ENCODE assay signal across 8 cellular contexts in genomic region chr2:73927344-73927743, GRCh38. TPM values are rescaled to one million over a fixed set of nuclear protein-coding genes. Genes with fewer than 3 reads are reported as not detected.
DNase-seq lines count a peak whose midpoint lies in the region; ATAC-seq and TF ChIP-seq lines count a peak whose summit lies in the region.

No MANE protein-coding gene starts in this region.

- H3K27me3 ChIP-seq in thyroid gland: no peaks in the 10 kb centered on the region

- H3K27ac ChIP-seq in thyroid gland: peak overlapping the region; percentile 91 to 96 (median 95)

- H3K27me3 Mint-ChIP-seq in activated T-cell treated with anti-CD3 and anti-CD28 coated beads, Interleukin-2, amount 50 U/mL, for 24 hours: no peaks in the 10 kb centered on the region

- no peaks in the 10 kb centered on the region for H3K9me3 Mint-ChIP-seq in activated T-cell treated with anti-CD3 and anti-CD28 coated beads, Interleukin-2, amount 50 U/mL, for 24 hours

- H3K4me1 ChIP-seq in thyroid gland: peaks cover 14 to 20% of the 10 kb centered on the region in 2 donors

- DNase-seq in activated T-cell treated with anti-CD3 and anti-CD28 coated beads, Interleukin-2, amount 50 U/mL, for 24 hours: no peak
- DNase-seq in activated T-cell treated with anti-CD3 and anti-CD28 coated beads, Interleukin-2, amount 50 U/mL, for 48 hours: no peak
- DNase-seq in astrocyte of the spinal cord (ENCODE audit: low read depth, low spot score) (no peak), lower leg skin (ENCODE audit: low spot score in 2 of 2) (no peak), thyroid gland (no peak), NCI-H1417 (lab: John Stamatoyannopoulos, UW) (no peak), dermis blood vessel endothelial cell (no peak)

- TF ChIP-seq CTCF in astrocyte of the spinal cord (IDR thresholded peaks at IDR 0.05; ENCODE audit: low read depth, low read length) (no peak), lower leg skin (IDR thresholded peaks at IDR 0.05) (no peak), thyroid gland (IDR thresholded peaks at IDR 0.05) (no peak)

- 16 to 19% methylated on average over 6 of the region's 6 CpGs for WGBS in lower leg skin, 2 donors
- 24 to 32% methylated on average over 6 of the region's 6 CpGs for WGBS in thyroid gland, 2 donors

- peaks cover 29% of the 10 kb centered on the region for H3K36me3 Mint-ChIP-seq in activated T-cell treated with anti-CD3 and anti-CD28 coated beads, Interleukin-2, amount 50 U/mL, for 24 hours (ENCODE audit: low read depth)

- H3K4me3 Mint-ChIP-seq in activated T-cell treated with anti-CD3 and anti-CD28 coated beads, Interleukin-2, amount 50 U/mL, for 24 hours: peak overlapping the region; percentile 95

- in situ Hi-C loops in astrocyte of the spinal cord (cut with HindIII; ENCODE audit: low sequenced_read_pairs): no loop called here

- H3K27ac Mint-ChIP-seq in activated T-cell treated with anti-CD3 and anti-CD28 coated beads, Interleukin-2, amount 50 U/mL, for 24 hours: peak overlapping the region; percentile 96

- ATAC-seq in GM19351 (IDR thresholded peaks at IDR 0.05; ENCODE audit: unreplicated experiment): no peak

- intact Hi-C loops in lower leg skin (cut with DNase I; ENCODE audit: low total_unique reads) (no loop called here), thyroid gland (cut with DNase I) (loop anchor here (10.0 kb wide), 1 partner anchor 77 kb away; no protein-coding TSS in a partner anchor)

- peak overlapping the region; percentile 94 for H3K4me3 ChIP-seq in astrocyte of the spinal cord (ENCODE audit: low read depth, low read length)
- peak overlapping the region; percentile 91 for H3K4me3 ChIP-seq in lower leg skin (ENCODE audit: low read depth, poor library complexity, severe bottlenecking)
- H3K4me3 ChIP-seq in thyroid gland (replicated peaks in 1 of 3): peak overlapping the region; percentile 16 to 74 (median 70)

- TF ChIP-seq POLR2A in lower leg skin (IDR thresholded peaks at IDR 0.05) (no peak), thyroid gland (IDR thresholded peaks at IDR 0.05) (no peak)

- H3K9me3 ChIP-seq in thyroid gland: no peaks in the 10 kb centered on the region

- H3K4me1 Mint-ChIP-seq in activated T-cell treated with anti-CD3 and anti-CD28 coated beads, Interleukin-2, amount 50 U/mL, for 24 hours (ENCODE audit: low read depth): peaks cover 53% of the 10 kb centered on the region

- no peaks in the 10 kb centered on the region for H3K36me3 ChIP-seq in thyroid gland

RNA-seq across cellular contexts. Expression of gene DGUOK, which starts 0.7 kb away (rescaled TPM):
- total RNA-seq in lower leg skin (10 to 100 TPM; 34.4 to 73.2 (median 48.0) TPM), thyroid gland (10 to 100 TPM; 41.8 to 65.8 (median 46.9) TPM), dermis blood vessel endothelial cell (36.4 and 44.9 TPM in 2 replicates)

RNA-seq across cellular contexts. Expression of gene ACTG2, which starts 34.5 kb away (rescaled TPM):
- total RNA-seq in lower leg skin: 10 to 100 TPM in 2 of 4 donors, 1 to 10 TPM in 2; 4.9 to 75.4 (median 9.4) TPM
- total RNA-seq in thyroid gland: 10 to 100 TPM in 1 of 4 donors, 1 to 10 TPM in 3; 1.5 to 24.4 (median 2.3) TPM
- 0.05 TPM in 1 of 2 replicates, not detected in the other for total RNA-seq in dermis blood vessel endothelial cell

RNA-seq across cellular contexts. Expression of gene TET3, which starts 57.4 kb away (rescaled TPM):
- total RNA-seq in lower leg skin (10 to 100 TPM; 52.8 to 54.8 (median 54.1) TPM), thyroid gland (10 to 100 TPM in 1 of 4 donors, 1 to 10 TPM in 3; 6.4 to 10.8 (median 7.5) TPM), dermis blood vessel endothelial cell (7.0 and 8.7 TPM in 2 replicates)
